In genomic region chr2:170822885-170823799, GRCh38 we compare ENCODE assay signal across 9 cellular contexts. TPM values are rescaled to one million over a fixed set of nuclear protein-coding genes. Genes with fewer than 3 reads are reported as not detected.
DNase-seq lines count a peak whose midpoint lies in the region; ATAC-seq lines count a peak whose summit lies in the region.
"Had no signal": no experiment of that assay in that cellular context is flagged by ENCODE, and none has a peak within 500 bp of the region (broad histone marks: within the 10 kb centered on the region; RNA-seq: fewer than 3 reads in every experiment).

No MANE protein-coding gene starts in this region.

- peaks cover 83% of the 10 kb centered on the region for H3K27me3 ChIP-seq in adipocyte (replicated peaks; ENCODE audit: control insufficient read depth, insufficient read depth, low read length)

- peaks cover 33 to 43% (median 39%) of the 10 kb centered on the region in 3 donors for H3K27me3 Mint-ChIP-seq in immature natural killer cell (ENCODE audit: low read depth in 3 of 3)

- H3K4me3 ChIP-seq in adipocyte (ENCODE audit: low read length), result peak overlapping the region; percentile 68

- H3K36me3 ChIP-seq in adipocyte (ENCODE audit: control insufficient read depth, insufficient read depth, low read length, severe bottlenecking), result no peaks in the 10 kb centered on the region

- H3K4me1 ChIP-seq in adipocyte (ENCODE audit: control insufficient read depth, insufficient read depth, low read length), result peaks cover 12% of the 10 kb centered on the region

- no peak overlapping the region for H3K9ac ChIP-seq in adipocyte (ENCODE audit: low read length)

- H3K9me3 ChIP-seq in adipocyte (ENCODE audit: control insufficient read depth, low read length), result no peaks in the 10 kb centered on the region

- ATAC-seq in stimulated activated effector memory CD8-positive, alpha-beta T cell treated with anti-CD3 and anti-CD28 coated beads, Interleukin-12 subunit alpha, Interleukin-12 subunit beta, amount 100 ng/mL, for 72 hours, result no peak

- H3K27ac Mint-ChIP-seq in immature natural killer cell, result no peak overlapping the region
- H3K27ac Mint-ChIP-seq in stimulated activated effector memory CD8-positive, alpha-beta T cell treated with anti-CD3 and anti-CD28 coated beads, Interleukin-12 subunit alpha, Interleukin-12 subunit beta, amount 100 ng/mL, for 72 hours, result no peak overlapping the region

- peak overlapping the region in 4 of 5 donors; percentile 33 to 83 (median 60) for H3K4me3 Mint-ChIP-seq in immature natural killer cell
- peak overlapping the region; percentile 59 for H3K4me3 Mint-ChIP-seq in stimulated activated effector memory CD8-positive, alpha-beta T cell treated with anti-CD3 and anti-CD28 coated beads, Interleukin-12 subunit alpha, Interleukin-12 subunit beta, amount 100 ng/mL, for 72 hours

- peaks cover 35 to 46% of the 10 kb centered on the region in 2 donors for H3K4me1 Mint-ChIP-seq in immature natural killer cell
- peaks cover 40% of the 10 kb centered on the region for H3K4me1 Mint-ChIP-seq in stimulated activated effector memory CD8-positive, alpha-beta T cell treated with anti-CD3 and anti-CD28 coated beads, Interleukin-12 subunit alpha, Interleukin-12 subunit beta, amount 100 ng/mL, for 72 hours

- H3K36me3 Mint-ChIP-seq in immature natural killer cell, result no peaks in the 10 kb centered on the region
- no peaks in the 10 kb centered on the region for H3K36me3 Mint-ChIP-seq in stimulated activated effector memory CD8-positive, alpha-beta T cell treated with anti-CD3 and anti-CD28 coated beads, Interleukin-12 subunit alpha, Interleukin-12 subunit beta, amount 100 ng/mL, for 72 hours

- DNase-seq in NCI-H82 (lab: John Stamatoyannopoulos, UW) (peak; percentile 78), NCI-H82 treated with DMSO at 0.1 percent for 48 hours (lab: John Stamatoyannopoulos, UW; ENCODE audit: unreplicated experiment) (no peak), adipocyte (ENCODE audit: low read depth) (no peak), immature natural killer cell (no peak), RKO (ENCODE audit: low spot score) (no peak), middle frontal gyrus (ENCODE audit: extremely low spot score, low spot score) (no peak)
- DNase-seq in stimulated activated effector memory CD8-positive, alpha-beta T cell treated with anti-CD3 and anti-CD28 coated beads, Interleukin-12 subunit alpha, Interleukin-12 subunit beta, amount 100 ng/mL, for 72 hours (ENCODE audit: low spot score in 2 of 2), result no peak
- DNase-seq in activated effector memory CD4-positive, alpha-beta T cell treated with anti-CD3 and anti-CD28 coated beads, Interleukin-2, amount 50 U/mL, for 16 hours, result no peak
- DNase-seq: NCI-H774 had no signal

- peaks cover 0 to 2% (median 0%) of the 10 kb centered on the region in 6 donors for H3K9me3 Mint-ChIP-seq in immature natural killer cell
- H3K9me3 Mint-ChIP-seq in stimulated activated effector memory CD8-positive, alpha-beta T cell treated with anti-CD3 and anti-CD28 coated beads, Interleukin-12 subunit alpha, Interleukin-12 subunit beta, amount 100 ng/mL, for 72 hours, result no peaks in the 10 kb centered on the region

RNA-seq across cellular contexts. Expression of gene GAD1, which starts 6.5 kb away (rescaled TPM):
- polyA plus RNA-seq in immature natural killer cell, result not detected

RNA-seq across cellular contexts. Expression of gene ERICH2, which starts 53.0 kb away (rescaled TPM):
- not detected for polyA plus RNA-seq in immature natural killer cell
